In the genomic region with DNA sequence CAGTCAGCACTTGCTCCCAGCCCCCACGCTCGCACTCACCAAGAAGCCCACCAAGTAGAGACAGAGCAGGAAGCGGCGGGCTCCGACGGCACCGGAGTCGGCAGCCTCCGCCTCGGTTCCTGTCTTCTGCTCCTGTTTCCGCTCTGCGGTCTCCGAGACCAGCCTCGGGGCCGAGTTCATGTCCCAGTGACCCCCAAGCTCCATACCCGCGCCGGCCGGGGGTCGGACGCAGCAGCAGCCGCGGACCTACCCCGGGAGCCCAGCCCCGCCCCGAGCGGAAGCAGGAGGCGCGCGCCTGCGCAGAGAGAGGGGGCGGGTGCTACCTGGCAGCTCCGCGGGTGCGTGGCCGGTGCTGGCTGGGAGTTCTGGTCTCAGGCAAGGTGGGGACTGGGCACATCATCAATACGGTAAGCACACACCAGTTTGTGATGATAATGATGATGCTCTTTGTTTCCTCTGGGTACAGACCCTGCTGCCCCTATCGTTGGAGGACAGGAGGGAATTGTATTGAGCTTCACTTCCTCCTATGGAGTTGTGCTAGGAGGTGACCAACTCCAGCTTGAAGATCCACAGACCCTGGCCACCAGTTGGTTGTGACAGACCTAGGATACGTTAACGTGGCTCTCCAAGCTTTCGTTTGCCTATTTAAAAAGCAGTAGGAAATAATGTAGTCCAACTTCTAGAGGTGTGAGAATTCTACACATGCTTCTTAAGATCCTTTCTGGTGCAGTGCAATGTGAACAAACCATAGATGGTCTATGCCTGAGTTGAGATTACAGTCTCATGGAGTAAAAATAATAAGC, we compare ENCODE assay signal across 1 cellular context.
TF ChIP-seq lines count a peak whose summit lies in the region.

No MANE protein-coding gene starts in this region.

TF ChIP-seq in GM23338, 12 proteins besides CTCF, POLR2A, EP300 and RAD21 (continued from another document):
- TF ChIP-seq POLR2AphosphoS5 (IDR thresholded peaks at IDR 0.05; ENCODE audit: low read depth), result peak; percentile 94
TF ChIP-seq in GM23338: peak in this region for 3.
